10 cellular contexts compared by ENCODE assay signal in the genomic region with DNA sequence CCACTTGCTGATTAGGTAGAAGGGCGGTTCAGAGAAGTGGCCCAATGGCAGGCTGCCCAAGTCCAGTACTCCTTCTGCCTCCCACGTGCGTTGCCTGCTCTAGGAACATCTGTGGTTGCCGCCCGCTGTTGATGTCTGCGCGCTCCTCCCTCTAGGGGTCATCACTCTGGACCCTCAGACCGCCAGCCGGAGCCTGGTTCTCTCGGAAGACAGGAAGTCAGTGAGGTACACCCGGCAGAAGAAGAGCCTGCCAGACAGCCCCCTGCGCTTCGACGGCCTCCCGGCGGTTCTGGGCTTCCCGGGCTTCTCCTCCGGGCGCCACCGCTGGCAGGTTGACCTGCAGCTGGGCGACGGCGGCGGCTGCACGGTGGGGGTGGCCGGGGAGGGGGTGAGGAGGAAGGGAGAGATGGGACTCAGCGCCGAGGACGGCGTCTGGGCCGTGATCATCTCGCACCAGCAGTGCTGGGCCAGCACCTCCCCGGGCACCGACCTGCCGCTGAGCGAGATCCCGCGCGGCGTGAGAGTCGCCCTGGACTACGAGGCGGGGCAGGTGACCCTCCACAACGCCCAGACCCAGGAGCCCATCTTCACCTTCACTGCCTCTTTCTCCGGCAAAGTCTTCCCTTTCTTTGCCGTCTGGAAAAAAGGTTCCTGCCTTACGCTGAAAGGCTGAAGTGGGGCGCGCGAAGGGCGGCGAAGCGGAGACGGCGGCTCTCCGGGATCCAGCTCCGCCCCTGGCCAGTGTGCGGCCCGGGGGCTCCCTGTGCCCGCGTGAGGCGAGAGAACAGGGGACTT.
A peak's percentile ranks its signal among the peaks of the same experiment; 100 is the strongest.
DNase-seq lines count a peak whose midpoint lies in the region; ATAC-seq and TF ChIP-seq lines count a peak whose summit lies in the region.
"Had no signal": no experiment of that assay in that cellular context is flagged by ENCODE, and none has a peak within 500 bp of the region (broad histone marks: within the 10 kb centered on the region; RNA-seq: fewer than 3 reads in every experiment).

No MANE protein-coding gene starts in this region.

- H3K9me3 ChIP-seq in WERI-Rb-1 (ENCODE audit: severe bottlenecking) = no peaks in the 10 kb centered on the region
- H3K9me3 ChIP-seq: esophagus squamous epithelium had no signal

- H3K27ac ChIP-seq in WERI-Rb-1 = no peak overlapping the region
- H3K27ac ChIP-seq: esophagus squamous epithelium had no signal

- peaks cover 13% of the 10 kb centered on the region for H3K4me1 Mint-ChIP-seq in stimulated activated memory B cell treated with anti-CD40 and anti-IgM and Interleukin-4, amounts not matched to agents 10 μg/mL and 1 μg/mL and 100 μg/mL, for 72 hours

- H3K36me3 ChIP-seq in WERI-Rb-1 = no peaks in the 10 kb centered on the region
- H3K36me3 ChIP-seq: esophagus squamous epithelium had no signal

- peak overlapping the region; percentile 51 for H3K4me3 Mint-ChIP-seq in stimulated activated memory B cell treated with anti-CD40 and anti-IgM and Interleukin-4, amounts not matched to agents 10 μg/mL and 1 μg/mL and 100 μg/mL, for 72 hours

- DNase-seq in NCI-H748 (lab: John Stamatoyannopoulos, UW; ENCODE audit: unreplicated experiment) = peak; percentile 52
- DNase-seq in NCI-H748 treated with DMSO at 0.1 percent for 48 hours (lab: John Stamatoyannopoulos, UW) = no peak
- peak; percentile 42 for DNase-seq in WERI-Rb-1
- DNase-seq in NCI-H446 (lab: John Stamatoyannopoulos, UW) = no peak
- no peak for DNase-seq in dedifferentiated amniotic fluid mesenchymal stem cell (ENCODE audit: extremely low spot score)
- DNase-seq in cerebellar nuclear complex (lab: John Stamatoyannopoulos, UW) = no peak
- DNase-seq: esophagus squamous epithelium, NCI-H510A had no signal

- H3K4me3 ChIP-seq in WERI-Rb-1 (ENCODE audit: low read depth, low read length) (peak overlapping the region; percentile 3; the same call in 1 of the 2 replicates), iPS-11a (ENCODE audit: low read depth, low read length) (peak overlapping the region; percentile 8)

- H3K27me3 ChIP-seq in WERI-Rb-1 (ENCODE audit: insufficient read depth, low read depth, severe bottlenecking) = peaks cover 45% of the 10 kb centered on the region

- no peaks in the 10 kb centered on the region for H3K36me3 Mint-ChIP-seq in stimulated activated memory B cell treated with anti-CD40 and anti-IgM and Interleukin-4, amounts not matched to agents 10 μg/mL and 1 μg/mL and 100 μg/mL, for 72 hours

- H3K9me3 Mint-ChIP-seq in stimulated activated memory B cell treated with anti-CD40 and anti-IgM and Interleukin-4, amounts not matched to agents 10 μg/mL and 1 μg/mL and 100 μg/mL, for 72 hours = no peaks in the 10 kb centered on the region

- ATAC-seq in stimulated activated memory B cell treated with anti-CD40 and anti-IgM and Interleukin-4, amounts not matched to agents 10 μg/mL and 1 μg/mL and 100 μg/mL, for 72 hours = peak; percentile 36

- peak; percentile 16; the same call in 1 of the 2 replicates for TF ChIP-seq CTCF in WERI-Rb-1 (IDR thresholded peaks at IDR 0.05; ENCODE audit: low read depth, low read length)

- no peak overlapping the region for H3K27ac Mint-ChIP-seq in stimulated activated memory B cell treated with anti-CD40 and anti-IgM and Interleukin-4, amounts not matched to agents 10 μg/mL and 1 μg/mL and 100 μg/mL, for 72 hours

- H3K27me3 Mint-ChIP-seq in stimulated activated memory B cell treated with anti-CD40 and anti-IgM and Interleukin-4, amounts not matched to agents 10 μg/mL and 1 μg/mL and 100 μg/mL, for 72 hours = peaks cover 82% of the 10 kb centered on the region

Comparison
In these comparisons a context has a peak if more than half of its experiments do, and no peak if none do; other contexts are left out.
1. DNase-seq: peak in NCI-H748 (single experiment) and WERI-Rb-1 (single experiment); none in NCI-H748 treated with DMSO at 0.1 percent for 48 hours (single experiment), NCI-H446 (0 of 2), dedifferentiated amniotic fluid mesenchymal stem cell (single experiment) and cerebellar nuclear complex (0 of 2).